12 cellular contexts compared by ENCODE assay signal in the genomic region with DNA sequence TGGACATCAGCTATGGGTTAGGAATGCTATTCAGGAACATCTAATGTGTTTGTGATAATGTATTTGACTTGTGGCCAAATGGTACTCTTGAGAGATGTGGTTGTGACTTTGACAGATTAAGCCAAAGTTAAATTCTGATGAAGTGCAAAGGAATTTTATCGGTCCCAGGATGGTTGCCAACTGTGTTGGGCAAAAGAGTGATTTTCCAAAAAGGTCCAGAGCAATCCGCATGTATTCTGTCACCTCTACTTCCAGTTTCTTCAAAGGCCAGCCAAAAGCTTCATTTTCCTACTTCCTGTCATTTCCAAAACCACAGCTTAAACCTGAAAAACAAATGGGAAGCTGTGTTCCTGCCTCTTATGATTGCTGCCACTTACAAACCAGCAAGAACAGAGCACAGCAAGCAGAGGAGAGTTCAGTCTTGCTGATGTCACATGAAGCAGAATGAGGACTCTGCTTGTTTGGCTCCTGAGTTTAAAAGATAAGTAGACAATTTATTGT. TPM values are rescaled to one million over a fixed set of nuclear protein-coding genes. Genes with fewer than 3 reads are reported as not detected.
DNase-seq lines count a peak whose midpoint lies in the region; ATAC-seq and TF ChIP-seq lines count a peak whose summit lies in the region.
"Had no signal": no experiment of that assay in that cellular context is flagged by ENCODE, and none has a peak within 500 bp of the region (broad histone marks: within the 10 kb centered on the region; RNA-seq: fewer than 3 reads in every experiment).

No MANE protein-coding gene starts in this region.

- DNase-seq in AG08395 (ENCODE audit: low spot score) (peak; percentile 64), HFF-Myc (ENCODE audit: extremely low read depth, low read depth) (peak; percentile 32), astrocyte of the cerebellum (ENCODE audit: low read depth) (peak; percentile 34), hepatic stellate cell (ENCODE audit: low spot score) (peak; percentile 56), NCI-H1105 treated with DMSO at 0.1 percent for 48 hours (lab: John Stamatoyannopoulos, UW) (no peak), activated gamma-delta T cell treated with Interleukin-2 at 50 U/mL for 16 hours (no peak)
- DNase-seq: COR-L47, NCI-H2171 had no signal

- H3K4me3 ChIP-seq in HFF-Myc (replicated peaks; ENCODE audit: low read depth, low read length), result no peak overlapping the region
- H3K4me3 ChIP-seq in astrocyte of the cerebellum (ENCODE audit: low read depth, low read length), result no peak overlapping the region
- H3K4me3 ChIP-seq: pancreas, SJSA1 had no signal

- H3K9me3 Mint-ChIP-seq in activated T-helper 17 cell treated with anti-CD3 and anti-CD28 coated beads, Interleukin-2, amount 50 U/mL, for 72 hours, result no peaks in the 10 kb centered on the region

- in situ Hi-C loops in astrocyte of the cerebellum (cut with HindIII; ENCODE audit: low sequenced_read_pairs), result no loop called here

- peaks cover 21% of the 10 kb centered on the region for H3K4me1 Mint-ChIP-seq in activated T-helper 17 cell treated with anti-CD3 and anti-CD28 coated beads, Interleukin-2, amount 50 U/mL, for 72 hours

- no peaks in the 10 kb centered on the region for H3K27me3 Mint-ChIP-seq in activated T-helper 17 cell treated with anti-CD3 and anti-CD28 coated beads, Interleukin-2, amount 50 U/mL, for 72 hours

- TF ChIP-seq CTCF in HFF-Myc (IDR thresholded peaks at IDR 0.05; ENCODE audit: low read depth, low read length, missing control alignments), result no peak
- no peak for TF ChIP-seq CTCF in astrocyte of the cerebellum (IDR thresholded peaks at IDR 0.05; ENCODE audit: low read depth, low read length, missing control alignments)

- ATAC-seq in activated T-helper 17 cell treated with anti-CD3 and anti-CD28 coated beads, Interleukin-2, amount 50 U/mL, for 72 hours (replicated peaks), result no peak
- ATAC-seq in HG03354 (IDR thresholded peaks at IDR 0.05; ENCODE audit: poor library complexity, severe bottlenecking, unreplicated experiment), result no peak

- H3K27ac Mint-ChIP-seq in activated T-helper 17 cell treated with anti-CD3 and anti-CD28 coated beads, Interleukin-2, amount 50 U/mL, for 72 hours, result no peak overlapping the region

- H3K4me3 Mint-ChIP-seq in activated T-helper 17 cell treated with anti-CD3 and anti-CD28 coated beads, Interleukin-2, amount 50 U/mL, for 72 hours, result no peak overlapping the region

- H3K36me3 Mint-ChIP-seq in activated T-helper 17 cell treated with anti-CD3 and anti-CD28 coated beads, Interleukin-2, amount 50 U/mL, for 72 hours (ENCODE audit: low read depth), result no peaks in the 10 kb centered on the region

RNA-seq across cellular contexts. Expression of gene MARCHF3, which starts 59.8 kb away (rescaled TPM):
- 1 to 10 TPM; 2.3 to 2.9 TPM for total RNA-seq in activated T-helper 17 cell treated with anti-CD3 and anti-CD28 coated beads, Interleukin-2, amount 50 U/mL, for 72 hours

Comparison
In these comparisons a context has a peak if more than half of its experiments do, and no peak if none do; other contexts are left out.
1. DNase-seq: peak in AG08395 (single experiment), HFF-Myc (single experiment), astrocyte of the cerebellum (single experiment) and hepatic stellate cell (single experiment); none in NCI-H1105 treated with DMSO at 0.1 percent for 48 hours (single experiment) and activated gamma-delta T cell treated with Interleukin-2 at 50 U/mL for 16 hours (single experiment).